Comparison of ENCODE assay signal across 8 cellular contexts in genomic region chr3:126982522-126983175, GRCh38. TPM values are rescaled to one million over a fixed set of nuclear protein-coding genes. Genes with fewer than 3 reads are reported as not detected.
DNase-seq lines count a peak whose midpoint lies in the region; ATAC-seq and TF ChIP-seq lines count a peak whose summit lies in the region.

TSS of gene PLXNA1 (plus strand) at chr3:126983115. CDS start at chr3:126988594, 5,479 bp downstream.

- POLR2A ChIA-PET in BJ (lab: Charles Lee): interaction anchor here (0.5 to 0.7 kb wide), 2 partner anchors 209 to 230 kb away, joined by 3 to 5 read pairs; no protein-coding TSS in a partner anchor

- H3K4me3 ChIP-seq in BJ (ENCODE audit: low read depth, low read length): peak within 1 kb of the TSS; percentile 83

- peak; percentile 56 for ATAC-seq in GM19043 (IDR thresholded peaks at IDR 0.05; ENCODE audit: low read depth, unreplicated experiment)
- ATAC-seq in HG03342 (IDR thresholded peaks at IDR 0.05; ENCODE audit: unreplicated experiment): peak; percentile 70

- CTCF ChIA-PET in BJ (lab: Yijun Ruan, JAX): interaction anchor here (0.6 to 7.2 kb wide), 25 partner anchors 9 to 564 kb away, joined by 3 to 81 read pairs (median 4); no protein-coding TSS in a partner anchor

- peak; percentile 92 for TF ChIP-seq CTCF in BJ (IDR thresholded peaks at IDR 0.05; ENCODE audit: insufficient read depth, low read depth, low read length)

- H3K27me3 ChIP-seq in BJ (ENCODE audit: control insufficient read depth, insufficient read depth, low read length): no peaks in the 10 kb centered on the region

- DNase-seq in BJ (ENCODE audit: low read depth) (no peak), NCI-H526 treated with DMSO at 0.1 percent for 48 hours (lab: John Stamatoyannopoulos, UW) (peak; percentile 61), ecto neural progenitor cell (ENCODE audit: low spot score) (peak; percentile 90), lung microvascular endothelial cell (ENCODE audit: low read depth in 2 of 2) (peak; percentile 82 to 84)
- DNase-seq in activated CD4-positive, alpha-beta T cell treated with anti-CD3 and anti-CD28 coated beads, Interleukin-2, amount 50 U/mL, for 48 hours: peak; percentile 80 to 84
- DNase-seq in stimulated activated CD4-positive, alpha-beta T cell treated with anti-CD3 and anti-CD28 coated beads, TNF-alpha, amount 100 ng/mL, for 48 hours (ENCODE audit: low read depth in 3 of 3): peak; percentile 66 to 74 (median 68)

- peaks cover 2% of the 10 kb centered on the region; the same call in 1 of the 2 replicates for H3K36me3 ChIP-seq in BJ (ENCODE audit: control insufficient read depth, insufficient read depth, low read length)

RNA-seq across cellular contexts. Expression of gene PLXNA1, which starts in this region (rescaled TPM):
- polyA plus RNA-seq in BJ (2011; rRNA removed): 34.7 and 57.2 TPM in 2 replicates
- polyA minus RNA-seq in BJ (2011; rRNA and poly(A)+ RNA removed): 48.2 and 67.0 TPM in 2 replicates
- 10.9 and 15.1 TPM in 2 replicates for total RNA-seq in lung microvascular endothelial cell
